Comparison of ENCODE assay signal across 1 cellular context in the genomic region with DNA sequence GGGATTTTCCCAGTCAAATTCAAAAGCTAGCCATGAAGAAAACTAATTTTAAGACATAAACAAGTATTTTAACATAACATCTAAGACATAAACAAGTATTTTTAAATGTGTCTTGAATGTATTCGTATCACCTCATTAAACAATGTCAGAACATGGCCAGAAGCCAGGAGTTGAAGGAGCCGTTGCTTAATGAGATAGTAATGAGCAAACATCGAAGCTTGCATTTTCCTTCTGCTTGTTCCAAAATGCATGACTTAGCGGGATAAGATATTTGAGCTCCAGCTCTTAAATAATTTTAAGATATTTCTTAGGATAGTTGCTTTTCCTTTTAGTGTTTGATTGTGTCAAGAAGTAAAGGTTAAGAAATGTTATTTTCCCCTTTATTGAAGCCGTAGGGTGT.
TF ChIP-seq lines count a peak whose summit lies in the region.

No MANE protein-coding gene starts in this region.

TF ChIP-seq in HEK293, 187 proteins besides CTCF, POLR2A, EP300 and RAD21 (continued from another document):
- TF ChIP-seq, protein P1, sequence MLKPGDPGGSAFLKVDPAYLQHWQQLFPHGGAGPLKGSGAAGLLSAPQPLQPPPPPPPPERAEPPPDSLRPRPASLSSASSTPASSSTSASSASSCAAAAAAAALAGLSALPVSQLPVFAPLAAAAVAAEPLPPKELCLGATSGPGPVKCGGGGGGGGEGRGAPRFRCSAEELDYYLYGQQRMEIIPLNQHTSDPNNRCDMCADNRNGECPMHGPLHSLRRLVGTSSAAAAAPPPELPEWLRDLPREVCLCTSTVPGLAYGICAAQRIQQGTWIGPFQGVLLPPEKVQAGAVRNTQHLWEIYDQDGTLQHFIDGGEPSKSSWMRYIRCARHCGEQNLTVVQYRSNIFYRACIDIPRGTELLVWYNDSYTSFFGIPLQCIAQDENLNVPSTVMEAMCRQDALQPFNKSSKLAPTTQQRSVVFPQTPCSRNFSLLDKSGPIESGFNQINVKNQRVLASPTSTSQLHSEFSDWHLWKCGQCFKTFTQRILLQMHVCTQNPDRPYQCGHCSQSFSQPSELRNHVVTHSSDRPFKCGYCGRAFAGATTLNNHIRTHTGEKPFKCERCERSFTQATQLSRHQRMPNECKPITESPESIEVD (tag by site-specific recombination; IDR thresholded peaks at IDR 0.05), result 0 out of 2 replicates have a peak, but pooled peaks have one; percentile 18
- TF ChIP-seq, protein P2, sequence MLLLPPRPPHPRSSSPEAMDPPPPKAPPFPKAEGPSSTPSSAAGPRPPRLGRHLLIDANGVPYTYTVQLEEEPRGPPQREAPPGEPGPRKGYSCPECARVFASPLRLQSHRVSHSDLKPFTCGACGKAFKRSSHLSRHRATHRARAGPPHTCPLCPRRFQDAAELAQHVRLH (tag by site-specific recombination; IDR thresholded peaks at IDR 0.05), result no peak
- TF ChIP-seq ZNF37A (tag by site-specific recombination; IDR thresholded peaks at IDR 0.05) (no peak), ZNF664 (tag by site-specific recombination; IDR thresholded peaks at IDR 0.05) (peak; percentile 83)
